In the genomic region with DNA sequence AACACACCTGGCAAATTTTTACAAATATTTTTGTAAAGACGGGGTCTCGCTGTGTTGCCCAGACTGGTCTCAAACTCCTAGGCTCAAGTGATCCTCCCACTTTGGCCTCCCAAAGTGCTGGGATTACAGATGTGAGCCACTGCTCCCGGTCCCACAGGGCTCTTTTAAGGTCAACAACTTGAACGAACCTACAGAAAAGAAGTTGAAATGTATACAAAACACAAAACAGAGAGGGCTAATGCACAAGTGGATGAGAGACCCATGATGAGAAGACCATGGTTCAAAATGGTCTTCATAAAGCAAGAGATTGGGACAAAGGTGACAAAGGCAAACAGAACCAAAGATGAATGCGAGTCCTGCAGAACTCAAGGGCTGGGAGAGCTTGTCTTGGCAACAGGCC, we compare ENCODE assay signal across 38 cellular contexts.
"Had no signal": no experiment of that assay in that cellular context is flagged by ENCODE, and none has a peak within 500 bp of the region (broad histone marks: within the 10 kb centered on the region; RNA-seq: fewer than 3 reads in every experiment).

No MANE protein-coding gene starts in this region.

- H3K27me3 ChIP-seq: adrenal gland, body of pancreas, brain microvascular endothelial cell, breast epithelium had no signal

- H3K9me3 ChIP-seq: adrenal gland, body of pancreas, breast epithelium had no signal

- H3K4me3 Mint-ChIP-seq: activated B cell treated with CpG ODN at 0.5 μM for 24 hours; activated CD4-positive, alpha-beta memory T cell treated with anti-CD3 and anti-CD28 coated beads, Interleukin-2, amount 10 ng/mL, durations not matched to agents 7 days and 5 days; activated CD4-positive, alpha-beta T cell treated with anti-CD3 and anti-CD28 coated beads, Interleukin-2, amount 10 ng/mL, durations not matched to agents 24 days and 14 days; activated CD8-positive, alpha-beta T cell treated with anti-CD3 and anti-CD28 coated beads, Interleukin-2, amount 10 ng/mL, durations not matched to agents 7 days and 5 days; activated naive CD4-positive, alpha-beta T cell treated with anti-CD3 and anti-CD28 coated beads for 36 hours; activated naive CD8-positive, alpha-beta T cell treated with anti-CD3 and anti-CD28 coated beads for 36 hours; activated T-cell treated with anti-CD3 and anti-CD28 coated beads, Interleukin-2, amount 50 U/mL, for 4 hours; activated T-cell treated with anti-CD3 and anti-CD28 coated beads, Interleukin-2, amount 50 U/mL, for 72 hours; activated T-helper 1 cell treated with anti-CD3 and anti-CD28 coated beads, Interleukin-12 subunit alpha, Interleukin-12 subunit beta, Interleukin-2, Interleukin-4 antibody, amounts not matched to agents 30 ng/mL and 10 ng/mL and 1 ng/mL, durations not matched to agents 14 hours and 24 hours and 36 hours; activated T-helper 17 cell treated with anti-CD3 and anti-CD28 coated beads, Interleukin-2, amount 50 U/mL, for 72 hours; T-helper 1 cell treated with Interleukin-12 subunit alpha and Interleukin-12 subunit beta and Interleukin-4 antibody, amounts not matched to agents 30 μg/mL and 1 μg/mL, for 36 hours; T-helper 2 cell treated with Interferon-gamma antibody and Interleukin-4, amounts not matched to agents 5 μg/mL and 100 μg/mL, for 36 hours had no signal

- H3K36me3 Mint-ChIP-seq: activated naive CD4-positive, alpha-beta T cell treated with anti-CD3 and anti-CD28 coated beads, Interleukin-2, amount 50 U/mL, for 72 hours; activated naive CD8-positive, alpha-beta T cell treated with anti-CD3 and anti-CD28 coated beads for 36 hours had no signal

- DNase-seq: activated B cell treated with CpG ODN at 0.5 μM for 24 hours; activated CD4-positive, alpha-beta T cell treated with anti-CD3 and anti-CD28 coated beads for 4 hours; activated CD4-positive, alpha-beta T cell treated with anti-CD3 and anti-CD28 coated beads, Interleukin-2, amount 10 ng/mL, durations not matched to agents 24 days and 14 days; activated CD4-positive, alpha-beta T cell treated with anti-CD3 and anti-CD28 coated beads, Interleukin-2, amount 50 U/mL, for 1 hour; activated CD4-positive, alpha-beta T cell treated with anti-CD3 and anti-CD28 coated beads, Interleukin-2, amount 50 U/mL, for 48 hours; activated CD4-positive, CD25-positive, alpha-beta regulatory T cell treated with anti-CD3 and anti-CD28 coated beads, Interleukin-2, amount 50 U/mL, for 72 hours; activated CD8-positive, alpha-beta memory T cell treated with anti-CD3 and anti-CD28 coated beads, Interleukin-2, amount 50 U/mL, for 4 hours; activated CD8-positive, alpha-beta T cell treated with anti-CD3 and anti-CD28 coated beads, Interleukin-2, amount 10 ng/mL, durations not matched to agents 7 days and 5 days; activated effector memory CD4-positive, alpha-beta T cell treated with anti-CD3 and anti-CD28 coated beads, Interleukin-2, amount 50 U/mL, for 16 hours; activated gamma-delta T cell treated with Interleukin-2 at 50 U/mL for 16 hours; activated naive CD4-positive, alpha-beta T cell; activated naive CD4-positive, alpha-beta T cell treated with anti-CD3 and anti-CD28 coated beads for 36 hours; activated naive CD4-positive, alpha-beta T cell treated with anti-CD3 and anti-CD28 coated beads, Interleukin-2, amount 50 U/mL, for 16 hours; activated naive CD8-positive, alpha-beta T cell treated with anti-CD3 and anti-CD28 coated beads for 36 hours; activated T-cell treated with anti-CD3 and anti-CD28 coated beads for 4 hours; activated T-cell treated with anti-CD3 and anti-CD28 coated beads, Interleukin-2, amount 50 U/mL, for 1 hour; activated T-cell treated with anti-CD3 and anti-CD28 coated beads, Interleukin-2, amount 50 U/mL, for 4 hours; activated T-cell treated with anti-CD3 and anti-CD28 coated beads, Interleukin-2, amount 50 U/mL, for 72 hours; amniotic stem cell; aorta; body of pancreas; brain microvascular endothelial cell; central memory CD4-positive, alpha-beta T cell; SW 1271; T-helper 1 cell; T-helper 2 cell; T-helper 9 cell had no signal

- H3K9me3 Mint-ChIP-seq: activated B cell treated with CpG ODN at 0.5 μM for 24 hours; activated CD4-positive, alpha-beta memory T cell treated with anti-CD3 and anti-CD28 coated beads, Interleukin-2, amount 10 ng/mL, durations not matched to agents 7 days and 5 days; activated CD4-positive, alpha-beta T cell treated with anti-CD3 and anti-CD28 coated beads, Interleukin-2, amount 10 ng/mL, durations not matched to agents 24 days and 14 days; activated naive CD4-positive, alpha-beta T cell treated with anti-CD3 and anti-CD28 coated beads for 36 hours; activated naive CD4-positive, alpha-beta T cell treated with anti-CD3 and anti-CD28 coated beads, Interleukin-2, amount 50 U/mL, for 72 hours; activated naive CD8-positive, alpha-beta T cell treated with anti-CD3 and anti-CD28 coated beads for 36 hours; activated T-cell treated with anti-CD3 and anti-CD28 coated beads, Interleukin-2, amount 50 U/mL, for 4 hours; activated T-cell treated with anti-CD3 and anti-CD28 coated beads, Interleukin-2, amount 50 U/mL, for 72 hours; activated T-helper 1 cell treated with anti-CD3 and anti-CD28 coated beads, Interleukin-12 subunit alpha, Interleukin-12 subunit beta, Interleukin-2, Interleukin-4 antibody, amounts not matched to agents 30 ng/mL and 10 ng/mL and 1 ng/mL, durations not matched to agents 14 hours and 24 hours and 36 hours; activated T-helper 17 cell treated with anti-CD3 and anti-CD28 coated beads, Interleukin-2, amount 50 U/mL, for 72 hours; T-helper 1 cell treated with Interleukin-12 subunit alpha and Interleukin-12 subunit beta and Interleukin-4 antibody, amounts not matched to agents 30 μg/mL and 1 μg/mL, for 36 hours; T-helper 2 cell treated with Interferon-gamma antibody and Interleukin-4, amounts not matched to agents 5 μg/mL and 100 μg/mL, for 36 hours had no signal

- H3K4me3 ChIP-seq: adrenal gland, body of pancreas, breast epithelium had no signal

- FAIRE-seq: astrocyte, TTC549 had no signal

- H3K4me1 Mint-ChIP-seq: activated B cell treated with CpG ODN at 0.5 μM for 24 hours had no signal

- H3K27ac Mint-ChIP-seq: activated B cell treated with CpG ODN at 0.5 μM for 24 hours; activated CD4-positive, alpha-beta memory T cell treated with anti-CD3 and anti-CD28 coated beads, Interleukin-2, amount 10 ng/mL, durations not matched to agents 7 days and 5 days; activated CD4-positive, alpha-beta T cell treated with anti-CD3 and anti-CD28 coated beads, Interleukin-2, amount 10 ng/mL, durations not matched to agents 24 days and 14 days; activated CD8-positive, alpha-beta T cell treated with anti-CD3 and anti-CD28 coated beads, Interleukin-2, amount 10 ng/mL, durations not matched to agents 7 days and 5 days; activated naive CD4-positive, alpha-beta T cell treated with anti-CD3 and anti-CD28 coated beads for 36 hours; activated naive CD4-positive, alpha-beta T cell treated with anti-CD3 and anti-CD28 coated beads, Interleukin-2, amount 50 U/mL, for 72 hours; activated naive CD8-positive, alpha-beta T cell treated with anti-CD3 and anti-CD28 coated beads for 36 hours; activated T-cell treated with anti-CD3 and anti-CD28 coated beads, Interleukin-2, amount 50 U/mL, for 72 hours; activated T-helper 1 cell treated with anti-CD3 and anti-CD28 coated beads, Interleukin-12 subunit alpha, Interleukin-12 subunit beta, Interleukin-2, Interleukin-4 antibody, amounts not matched to agents 30 ng/mL and 10 ng/mL and 1 ng/mL, durations not matched to agents 14 hours and 24 hours and 36 hours; activated T-helper 17 cell treated with anti-CD3 and anti-CD28 coated beads, Interleukin-2, amount 50 U/mL, for 72 hours; T-helper 1 cell treated with Interleukin-12 subunit alpha and Interleukin-12 subunit beta and Interleukin-4 antibody, amounts not matched to agents 30 μg/mL and 1 μg/mL, for 36 hours; T-helper 2 cell treated with Interferon-gamma antibody and Interleukin-4, amounts not matched to agents 5 μg/mL and 100 μg/mL, for 36 hours had no signal

- H3K36me3 ChIP-seq: adrenal gland, brain microvascular endothelial cell, breast epithelium had no signal

- H3K27me3 Mint-ChIP-seq: activated naive CD8-positive, alpha-beta T cell treated with anti-CD3 and anti-CD28 coated beads for 36 hours had no signal

- H3K27ac ChIP-seq: adrenal gland, body of pancreas, brain microvascular endothelial cell, breast epithelium, VCaP had no signal

- ATAC-seq: activated CD8-positive, alpha-beta T cell treated with anti-CD3 and anti-CD28 coated beads, Interleukin-2, amount 10 ng/mL, durations not matched to agents 7 days and 5 days; activated naive CD4-positive, alpha-beta T cell treated with anti-CD3 and anti-CD28 coated beads, Interleukin-2, amount 50 U/mL, for 72 hours; activated T-cell treated with anti-CD3 and anti-CD28 coated beads, Interleukin-2, amount 50 U/mL, for 4 hours; activated T-cell treated with anti-CD3 and anti-CD28 coated beads, Interleukin-2, amount 50 U/mL, for 72 hours; activated T-helper 17 cell treated with anti-CD3 and anti-CD28 coated beads, Interleukin-2, amount 50 U/mL, for 72 hours; body of pancreas had no signal
